In genomic region chr12:56157201-56158028, GRCh38 we compare ENCODE assay signal across 8 cellular contexts. TPM values are rescaled to one million over a fixed set of nuclear protein-coding genes. Genes with fewer than 3 reads are reported as not detected.
DNase-seq lines count a peak whose midpoint lies in the region; ATAC-seq and TF ChIP-seq lines count a peak whose summit lies in the region.

No MANE protein-coding gene starts in this region.

- intact Hi-C loops in Panc1 (cut with micrococcal nuclease; ENCODE audit: unreplicated experiment), result loop anchor here (5.0 kb wide), 1 partner anchor 40 kb away; the partner anchor contains the start of genes RPL41 and ZC3H10
- intact Hi-C loops in naive thymus-derived CD4-positive, alpha-beta T cell (cut with micrococcal nuclease), result loop anchor here (1.0 to 5.0 kb wide), 9 partner anchors 19 to 203 kb away; partner anchors contain the start of genes SMARCC2 (in 2 of the 2), ZC3H10 (in 2 of the 2), NABP2 (in 1 of the 2) and RAB5B (in 1 of the 2)

- H3K4me3 ChIP-seq in KMS-11 (IDR thresholded peaks at IDR 0.05; ENCODE audit: insufficient read depth, low read depth, low read length) (no peak overlapping the region), Panc1 (ENCODE audit: low read depth in 2 of 2, low read length in 2 of 2) (peak overlapping the region; percentile 74 to 78)
- peak overlapping the region; percentile 83 for H3K4me3 ChIP-seq in naive thymus-derived CD4-positive, alpha-beta T cell (ENCODE audit: low read length)

- H3K4me1 Mint-ChIP-seq in naive thymus-derived CD4-positive, alpha-beta T cell, result peaks cover 31 to 62% (median 57%) of the 10 kb centered on the region in 7 donors
- H3K4me1 Mint-ChIP-seq in stimulated activated naive CD8-positive, alpha-beta T cell treated with anti-CD3 and anti-CD28 coated beads, Interleukin-15, amount 100 ng/mL, for 72 hours, result peaks cover 68% of the 10 kb centered on the region

- H3K27me3 ChIP-seq in KMS-11 (ENCODE audit: insufficient read depth, low read depth), result no peaks in the 10 kb centered on the region
- H3K27me3 ChIP-seq in Panc1 (ENCODE audit: control insufficient read depth, insufficient read depth, low read length), result no peaks in the 10 kb centered on the region
- no peaks in the 10 kb centered on the region for H3K27me3 ChIP-seq in naive thymus-derived CD4-positive, alpha-beta T cell (ENCODE audit: control insufficient read depth in 2 of 2, insufficient read depth in 2 of 2, low read length in 2 of 2)

- peaks cover 22% of the 10 kb centered on the region; the same call in 1 of the 2 replicates for H3K36me3 ChIP-seq in KMS-11 (ENCODE audit: insufficient read depth)
- peaks cover 2% of the 10 kb centered on the region; the same call in 1 of the 2 replicates for H3K36me3 ChIP-seq in Panc1 (ENCODE audit: control insufficient read depth, insufficient read depth, low read length)
- peaks cover 4 to 30% (median 14%) of the 10 kb centered on the region in 3 experiments for H3K36me3 ChIP-seq in naive thymus-derived CD4-positive, alpha-beta T cell (ENCODE audit: control insufficient read depth in 2 of 3, insufficient read depth in 3 of 3, low read length in 3 of 3)

- no peaks in the 10 kb centered on the region for H3K27me3 Mint-ChIP-seq in naive thymus-derived CD4-positive, alpha-beta T cell
- no peaks in the 10 kb centered on the region for H3K27me3 Mint-ChIP-seq in stimulated activated naive CD8-positive, alpha-beta T cell treated with anti-CD3 and anti-CD28 coated beads, Interleukin-15, amount 100 ng/mL, for 72 hours

- POLR2A ChIA-PET in Panc1 (lab: Charles Lee), result interaction anchor here (0.7 kb wide), 1 partner anchor 39 kb away, joined by 3 read pairs; no protein-coding TSS in a partner anchor
- POLR2A ChIA-PET in naive thymus-derived CD4-positive, alpha-beta T cell (lab: Charles Lee), result interaction anchor here (0.6 to 12.7 kb wide), 9 partner anchors 10 to 406 kb away, joined by 3 to 161 read pairs (median 4); partner anchors contain the start of genes ESYT1, RPL41, SMARCC2 and ZC3H10

- ATAC-seq in GM21717 (IDR thresholded peaks at IDR 0.05; ENCODE audit: unreplicated experiment) (peak; percentile 22), Panc1 (peak; percentile 72)
- peak; percentile 49 for ATAC-seq in naive thymus-derived CD4-positive, alpha-beta T cell
- ATAC-seq in stimulated activated naive CD8-positive, alpha-beta T cell treated with anti-CD3 and anti-CD28 coated beads, Interleukin-15, amount 100 ng/mL, for 72 hours, result peak; percentile 34

- peak overlapping the region; percentile 86 for H3K4me2 ChIP-seq in KMS-11

- H3K9me3 Mint-ChIP-seq in naive thymus-derived CD4-positive, alpha-beta T cell, result no peaks in the 10 kb centered on the region
- H3K9me3 Mint-ChIP-seq in stimulated activated naive CD8-positive, alpha-beta T cell treated with anti-CD3 and anti-CD28 coated beads, Interleukin-15, amount 100 ng/mL, for 72 hours, result no peaks in the 10 kb centered on the region

- peaks cover 54% of the 10 kb centered on the region for H3K4me1 ChIP-seq in KMS-11 (ENCODE audit: low read depth, poor library complexity, severe bottlenecking)
- H3K4me1 ChIP-seq in Panc1 (ENCODE audit: control insufficient read depth, insufficient read depth, low read length), result peaks cover 39% of the 10 kb centered on the region
- H3K4me1 ChIP-seq in naive thymus-derived CD4-positive, alpha-beta T cell (ENCODE audit: control insufficient read depth in 2 of 2, insufficient read depth in 2 of 2, low read length in 2 of 2), result peaks cover 30 to 33% of the 10 kb centered on the region in 2 donors

- H4K20me1 ChIP-seq in KMS-11 (ENCODE audit: insufficient read depth), result no peaks in the 10 kb centered on the region

- H3K9me3 ChIP-seq in Panc1 (ENCODE audit: control insufficient read depth, insufficient read depth, low read depth, low read length), result no peaks in the 10 kb centered on the region
- no peaks in the 10 kb centered on the region for H3K9me3 ChIP-seq in naive thymus-derived CD4-positive, alpha-beta T cell (ENCODE audit: control insufficient read depth in 2 of 3, low read length in 3 of 3)

- peak overlapping the region; percentile 66 for H3K27ac ChIP-seq in KMS-11
- H3K27ac ChIP-seq in Panc1 (ENCODE audit: low read length), result peak overlapping the region; percentile 92
- peak overlapping the region; percentile 98 for H3K27ac ChIP-seq in naive thymus-derived CD4-positive, alpha-beta T cell (ENCODE audit: low read depth, low read length)

- peaks cover 0 to 40% (median 10%) of the 10 kb centered on the region in 5 donors for H3K36me3 Mint-ChIP-seq in naive thymus-derived CD4-positive, alpha-beta T cell

- H3K4me3 Mint-ChIP-seq in naive thymus-derived CD4-positive, alpha-beta T cell, result peak overlapping the region; percentile 94 to 99 (median 96)
- H3K4me3 Mint-ChIP-seq in stimulated activated naive CD8-positive, alpha-beta T cell treated with anti-CD3 and anti-CD28 coated beads, Interleukin-15, amount 100 ng/mL, for 72 hours, result peak overlapping the region; percentile 87 to 96

- peak overlapping the region; percentile 48 for H2AFZ ChIP-seq in KMS-11 (ENCODE audit: low read depth)

- CTCF ChIA-PET in Panc1 (lab: Charles Lee), result no interaction called here
- CTCF ChIA-PET in naive thymus-derived CD4-positive, alpha-beta T cell (lab: Charles Lee), result interaction anchor here (1.8 to 3.8 kb wide), 2 partner anchors 32 to 38 kb away, joined by 5 to 15 read pairs; partner anchors contain the start of genes SMARCC2 and ZC3H10

- peak overlapping the region; percentile 82 for H3K9ac ChIP-seq in KMS-11

- peak; percentile 87 for DNase-seq in DMS153 treated with DMSO at 0.1 percent for 48 hours (lab: John Stamatoyannopoulos, UW; ENCODE audit: unreplicated experiment)
- DNase-seq in Panc1 (ENCODE audit: low read depth, low spot score), result peak; percentile 43
- peak; percentile 37 for DNase-seq in activated T-helper 1 cell treated with Interleukin-2 at 50 U/mL for 16 hours (ENCODE audit: low read depth)
- DNase-seq in fibroblast of gingiva (ENCODE audit: low read depth), result peak; percentile 85
- DNase-seq in naive thymus-derived CD4-positive, alpha-beta T cell, result peak; percentile 26 to 75 (median 67)
- peak; percentile 60 to 63 for DNase-seq in stimulated activated naive CD8-positive, alpha-beta T cell treated with anti-CD3 and anti-CD28 coated beads, Interleukin-15, amount 100 ng/mL, for 72 hours

- H3K27ac Mint-ChIP-seq in naive thymus-derived CD4-positive, alpha-beta T cell, result peak overlapping the region; percentile 88 to 99 (median 97)
- peak overlapping the region; percentile 89 to 90 for H3K27ac Mint-ChIP-seq in stimulated activated naive CD8-positive, alpha-beta T cell treated with anti-CD3 and anti-CD28 coated beads, Interleukin-15, amount 100 ng/mL, for 72 hours

- TF ChIP-seq CTCF in KMS-11 (conservative IDR thresholded peaks at IDR 0.05; ENCODE audit: low read depth, low read length) (peak; percentile 88), Panc1 (IDR thresholded peaks at IDR 0.05) (no peak)

- H3K79me2 ChIP-seq in KMS-11 (ENCODE audit: insufficient read depth, low read depth), result peaks cover 35% of the 10 kb centered on the region

- BruUV-seq in Panc1 (replicated peaks; lab: Mats Ljungman, UMichigan), result no TSS peak

- in situ Hi-C loops in Panc1 (cut with HindIII; ENCODE audit: low pct_unique_long_range_greater_than_20kb, low sequenced_read_pairs), result no loop called here

RNA-seq across cellular contexts. Expression of gene MYL6, which starts 0.7 kb away (rescaled TPM):
- 1,024 TPM for total RNA-seq in Panc1 (2021; ENCODE audit: unreplicated experiment)
- polyA plus RNA-seq in Panc1 (2012; ENCODE audit: insufficient read length), result 1,487 TPM
- 1,000 to 10,000 TPM in 1 of 5 experiments, 100 to 1,000 TPM in 4; 428 to 1,509 (median 467) TPM for total RNA-seq in naive thymus-derived CD4-positive, alpha-beta T cell
- polyA plus RNA-seq in naive thymus-derived CD4-positive, alpha-beta T cell, result 1,000 to 10,000 TPM; 1,845 to 2,144 TPM

RNA-seq across cellular contexts. Expression of gene MYL6B, which starts 5.0 kb away (rescaled TPM):
- 66.5 TPM for total RNA-seq in Panc1 (2021; ENCODE audit: unreplicated experiment)
- polyA plus RNA-seq in Panc1 (2012; ENCODE audit: insufficient read length), result 236 TPM
- 10 to 100 TPM in 2 of 5 experiments, 1 to 10 TPM in 3; 3.7 to 60.3 (median 8.9) TPM for total RNA-seq in naive thymus-derived CD4-positive, alpha-beta T cell
- polyA plus RNA-seq in naive thymus-derived CD4-positive, alpha-beta T cell, result 1 to 10 TPM; 5.6 to 6.7 TPM

RNA-seq across cellular contexts. Expression of gene ESYT1, which starts 29.3 kb away (rescaled TPM):
- total RNA-seq in Panc1 (2021; ENCODE audit: unreplicated experiment), result 152 TPM
- 100 TPM for polyA plus RNA-seq in Panc1 (2012; ENCODE audit: insufficient read length)
- 100 to 1,000 TPM; 121 to 300 (median 221) TPM for total RNA-seq in naive thymus-derived CD4-positive, alpha-beta T cell
- polyA plus RNA-seq in naive thymus-derived CD4-positive, alpha-beta T cell, result 100 to 1,000 TPM; 282 to 353 TPM

RNA-seq across cellular contexts. Expression of gene SMARCC2, which starts 31.9 kb away (rescaled TPM):
- total RNA-seq in Panc1 (2021; ENCODE audit: unreplicated experiment), result 129 TPM
- polyA plus RNA-seq in Panc1 (2012; ENCODE audit: insufficient read length), result 105 TPM
- 100 to 1,000 TPM; 118 to 187 (median 149) TPM for total RNA-seq in naive thymus-derived CD4-positive, alpha-beta T cell
- 10 to 100 TPM; 64.6 to 88.9 TPM for polyA plus RNA-seq in naive thymus-derived CD4-positive, alpha-beta T cell

RNA-seq across cellular contexts. Expression of gene ZC3H10, which starts 39.3 kb away (rescaled TPM):
- total RNA-seq in Panc1 (2021; ENCODE audit: unreplicated experiment), result 6.0 TPM
- 5.0 TPM for polyA plus RNA-seq in Panc1 (2012; ENCODE audit: insufficient read length)
- 10 to 100 TPM in 3 of 5 experiments, 1 to 10 TPM in 2; 7.8 to 16.3 (median 13.3) TPM for total RNA-seq in naive thymus-derived CD4-positive, alpha-beta T cell
- 1 to 10 TPM; 2.4 to 4.1 TPM for polyA plus RNA-seq in naive thymus-derived CD4-positive, alpha-beta T cell

Comparison
In these comparisons a context has a peak if more than half of its experiments do, and no peak if none do; other contexts are left out.
1. DNase-seq: peak in every context shown above with its lines; median percentile 87 in DMS153 treated with DMSO at 0.1 percent for 48 hours; 85 in fibroblast of gingiva; 67 in naive thymus-derived CD4-positive, alpha-beta T cell; 62 in stimulated activated naive CD8-positive, alpha-beta T cell treated with anti-CD3 and anti-CD28 coated beads, Interleukin-15, amount 100 ng/mL, for 72 hours; 43 in Panc1; 37 in activated T-helper 1 cell treated with Interleukin-2 at 50 U/mL for 16 hours.
2. ATAC-seq: peak in every context shown above with its lines; median percentile 72 in Panc1; 49 in naive thymus-derived CD4-positive, alpha-beta T cell; 34 in stimulated activated naive CD8-positive, alpha-beta T cell treated with anti-CD3 and anti-CD28 coated beads, Interleukin-15, amount 100 ng/mL, for 72 hours; 22 in GM21717.